Comparison of ENCODE assay signal across 1 cellular context in the genomic region with DNA sequence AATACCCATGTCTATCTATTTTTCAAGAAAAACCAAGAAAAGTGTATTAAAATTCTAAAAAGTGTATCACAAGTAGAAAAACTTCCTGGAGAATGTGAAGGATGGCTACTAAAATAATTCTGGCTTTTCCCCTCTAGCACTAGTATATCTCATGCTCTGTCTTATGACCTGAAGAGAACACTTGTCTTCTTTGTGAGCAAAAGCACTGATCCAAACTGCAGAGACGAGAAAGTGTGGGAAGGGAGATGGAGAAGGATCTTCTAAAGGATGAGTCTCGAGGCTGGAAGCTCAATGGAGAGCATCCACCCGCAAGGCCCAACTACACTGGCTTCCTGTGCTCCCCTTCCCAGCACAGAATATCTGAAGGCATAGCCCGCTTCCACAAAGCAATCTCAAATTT.
TF ChIP-seq lines count a peak whose summit lies in the region.

No MANE protein-coding gene starts in this region.

TF ChIP-seq in HepG2, 621 proteins besides CTCF, POLR2A, EP300 and RAD21:
- TF ChIP-seq HNRNPUL1 (IDR thresholded peaks at IDR 0.05; ENCODE audit: low read depth, low read length): no peak
- no peak for TF ChIP-seq ZNF879 (CRISPR knock-in tag; IDR thresholded peaks at IDR 0.05)
- TF ChIP-seq NFKB2 (CRISPR knock-in tag; IDR thresholded peaks at IDR 0.05; ENCODE audit: borderline replicate concordance): no peak
- no peak for TF ChIP-seq ZSCAN22 (CRISPR knock-in tag; IDR thresholded peaks at IDR 0.05)
